ENCODE assay signal across 24 cellular contexts in genomic region chr20:47173596-47174216, GRCh38.
A peak's percentile ranks its signal among the peaks of the same experiment; 100 is the strongest.
DNase-seq lines count a peak whose midpoint lies in the region; ATAC-seq and TF ChIP-seq lines count a peak whose summit lies in the region.
"Had no signal": no experiment of that assay in that cellular context is flagged by ENCODE, and none has a peak within 500 bp of the region (broad histone marks: within the 10 kb centered on the region; RNA-seq: fewer than 3 reads in every experiment).

No MANE protein-coding gene starts in this region.

- H3K4me3 ChIP-seq in BJ (ENCODE audit: low read depth, low read length) (no peak overlapping the region), GM12875 (ENCODE audit: low read depth, low read length) (no peak overlapping the region), OCI-LY7 (ENCODE audit: low read depth, low read length, poor library complexity, severe bottlenecking) (no peak overlapping the region)
- H3K4me3 ChIP-seq: cardiac muscle cell had no signal

- no peak overlapping the region for H2AFZ ChIP-seq in OCI-LY7 (ENCODE audit: low read length)

- no peaks in the 10 kb centered on the region for H3K9me3 ChIP-seq in OCI-LY7 (ENCODE audit: low read length)

- H3K36me3 ChIP-seq in BJ (ENCODE audit: control insufficient read depth, insufficient read depth, low read length) (no peaks in the 10 kb centered on the region), OCI-LY7 (ENCODE audit: insufficient read depth, low read length) (no peaks in the 10 kb centered on the region)
- H3K36me3 ChIP-seq: cardiac muscle cell had no signal

- H3K9me2 ChIP-seq in OCI-LY7 (ENCODE audit: insufficient read depth, low read length), result no peaks in the 10 kb centered on the region

- no TSS peak for BruUV-seq in OCI-LY7 (replicated peaks; lab: Mats Ljungman, UMichigan)

- POLR2A ChIA-PET in BJ (lab: Charles Lee) (no interaction called here), OCI-LY7 (lab: Charles Lee) (interaction anchor here (0.6 kb wide), 1 partner anchor 210 kb away, joined by 4 read pairs; no protein-coding TSS in a partner anchor)

- no peak overlapping the region for H3K4me2 ChIP-seq in OCI-LY7 (ENCODE audit: low read length)

- ATAC-seq in HG02642 (IDR thresholded peaks at IDR 0.05; ENCODE audit: poor library complexity, unreplicated experiment) (no peak), GM18505 (IDR thresholded peaks at IDR 0.05; ENCODE audit: unreplicated experiment) (no peak)
- ATAC-seq: left colon, T-helper 17 cell had no signal

- H3K27ac ChIP-seq in OCI-LY7 (ENCODE audit: low read depth, low read length, poor library complexity, severe bottlenecking), result no peak overlapping the region
- H3K27ac ChIP-seq: cardiac muscle cell had no signal

- CTCF ChIA-PET in BJ (lab: Yijun Ruan, JAX), result interaction anchor here (1.4 kb wide), 1 partner anchor 32 kb away, joined by 4 read pairs; no protein-coding TSS in a partner anchor
- CTCF ChIA-PET in OCI-LY7 (lab: Charles Lee; ENCODE audit: unreplicated experiment), result no interaction called here

- DNase-seq in BJ (ENCODE audit: low read depth), result no peak
- DNase-seq in OCI-LY7 (ENCODE audit: low spot score), result no peak
- DNase-seq in iPS-NIHi11 (ENCODE audit: low spot score), result peak; percentile 37
- no peak for DNase-seq in hepatic stellate cell (ENCODE audit: low spot score)
- DNase-seq in activated CD8-positive, alpha-beta memory T cell treated with anti-CD3 and anti-CD28 coated beads, Interleukin-2, amount 50 U/mL, for 48 hours, result no peak
- DNase-seq: ACHN; activated CD4-positive, alpha-beta T cell treated with anti-CD3 and anti-CD28 coated beads, Interleukin-2, amount 10 ng/mL, durations not matched to agents 24 days and 14 days; activated naive CD4-positive, alpha-beta T cell treated with anti-CD3 and anti-CD28 coated beads, Interleukin-2, amount 50 U/mL, for 16 hours; C1 segment of cervical spinal cord; Karpas-422; left colon; naive B cell; NCI-H1694; NCI-H2171 treated with DMSO at 0.1 percent for 48 hours; NCI-H524; nucleus accumbens; small intestine; stimulated activated CD4-positive, alpha-beta T cell treated with anti-CD3 and anti-CD28 coated beads, Interleukin-2, amount 100 ng/mL, for 24 hours; substantia nigra; T-helper 17 cell had no signal

- H3K27me3 ChIP-seq in BJ (ENCODE audit: control insufficient read depth, insufficient read depth, low read length), result no peaks in the 10 kb centered on the region

- intact Hi-C loops in OCI-LY7 (cut with micrococcal nuclease; ENCODE audit: unreplicated experiment), result no loop called here

- H3K79me2 ChIP-seq in OCI-LY7 (ENCODE audit: insufficient read depth, low read depth, low read length), result no peaks in the 10 kb centered on the region

- TF ChIP-seq POLR2A in GM18505 (IDR thresholded peaks at IDR 0.05; ENCODE audit: borderline replicate concordance, extremely low read depth, insufficient read depth, insufficient read length), result no peak

- no peaks in the 10 kb centered on the region for H3K4me1 ChIP-seq in OCI-LY7 (ENCODE audit: insufficient read depth, low read length, poor library complexity, severe bottlenecking)

- H4K20me1 ChIP-seq in OCI-LY7 (ENCODE audit: insufficient read depth, low read length), result no peaks in the 10 kb centered on the region

- 0 out of 2 replicates have a peak, but pooled peaks have one; percentile 3 for TF ChIP-seq CTCF in BJ (IDR thresholded peaks at IDR 0.05; ENCODE audit: insufficient read depth, low read depth, low read length)
- TF ChIP-seq CTCF in GM12875 (IDR thresholded peaks at IDR 0.05; ENCODE audit: borderline replicate concordance, insufficient read depth, low read depth, low read length), result 0 out of 2 replicates have a peak, but pooled peaks have one; percentile 5
- peak; percentile 37; the same call in 1 of the 2 replicates for TF ChIP-seq CTCF in OCI-LY7 (conservative IDR thresholded peaks at IDR 0.05; ENCODE audit: low read length)
